12 cellular contexts compared by ENCODE assay signal in the genomic region with DNA sequence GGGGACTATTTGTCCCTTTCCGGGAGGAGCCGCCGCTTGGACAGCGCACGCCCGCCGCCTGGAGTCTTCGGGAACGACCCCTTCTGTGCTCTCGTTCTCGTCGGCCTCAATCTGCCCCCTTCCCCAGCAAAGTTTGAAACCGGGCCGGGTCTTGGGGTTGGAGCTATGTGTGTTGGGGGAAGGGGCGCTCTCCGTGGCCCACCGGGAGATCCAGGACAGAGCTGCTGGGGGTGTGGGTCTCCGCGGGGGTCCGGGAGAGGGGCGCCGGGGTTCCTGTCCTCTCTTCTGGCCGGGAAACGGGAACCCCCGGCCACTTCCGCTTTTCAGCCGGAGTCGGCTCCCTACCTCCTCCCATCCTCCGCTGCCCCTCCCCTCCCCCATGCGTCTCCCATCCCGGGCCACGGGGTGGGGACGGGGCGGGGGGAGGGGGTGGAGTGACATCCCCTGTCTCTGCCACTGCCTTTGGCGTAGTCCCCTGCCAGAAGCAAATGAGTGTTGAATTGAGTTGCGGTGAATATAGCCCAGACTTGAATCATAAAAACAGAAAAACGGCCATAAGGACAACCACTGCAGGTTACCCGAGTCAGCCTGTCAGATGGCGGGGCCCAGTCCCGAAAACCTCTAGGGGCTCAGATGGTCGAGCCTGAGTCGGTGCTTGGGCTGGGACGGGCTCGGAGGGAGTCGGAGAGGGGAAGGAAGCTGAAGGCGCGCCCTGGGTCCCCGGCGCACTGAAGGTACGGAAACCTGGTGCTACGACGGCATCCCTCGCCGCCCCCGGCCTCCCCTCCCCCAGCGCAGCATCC. TPM values are rescaled to one million over a fixed set of nuclear protein-coding genes. Genes with fewer than 3 reads are reported as not detected.
DNase-seq lines count a peak whose midpoint lies in the region; ATAC-seq, FAIRE-seq and TF ChIP-seq lines count a peak whose summit lies in the region.
"Had no signal": no experiment of that assay in that cellular context is flagged by ENCODE, and none has a peak within 500 bp of the region (broad histone marks: within the 10 kb centered on the region; RNA-seq: fewer than 3 reads in every experiment).

No MANE protein-coding gene starts in this region.

- H3K79me2 ChIP-seq in H9 (ENCODE audit: insufficient read depth, low read length) = no peaks in the 10 kb centered on the region
- no peaks in the 10 kb centered on the region for H3K79me2 ChIP-seq in K562 (ENCODE audit: control insufficient read depth, insufficient read depth, low read length)
- no peaks in the 10 kb centered on the region for H3K79me2 ChIP-seq in neural cell (replicated peaks; ENCODE audit: insufficient read depth, low read length)
- H3K79me2 ChIP-seq in PC-9 (ENCODE audit: low read depth) = no peaks in the 10 kb centered on the region

- H3K4me2 ChIP-seq in H9 (ENCODE audit: insufficient read depth, insufficient read length, low read length) = peak overlapping the region; percentile 79
- no peak overlapping the region for H3K4me2 ChIP-seq in K562 (ENCODE audit: insufficient read depth, low read length)
- peak overlapping the region; percentile 55 for H3K4me2 ChIP-seq in neural cell (ENCODE audit: low read length)
- H3K4me2 ChIP-seq in PC-9 = no peak overlapping the region

- H3F3A ChIP-seq in neural cell (ENCODE audit: insufficient read depth, low read length, poor library complexity, severe bottlenecking) (no peaks in the 10 kb centered on the region), PC-9 (ENCODE audit: insufficient read depth, low read depth) (peaks cover 21% of the 10 kb centered on the region; the same call in 1 of the 2 replicates)

- H3K4me3 ChIP-seq in K562 (no peak overlapping the region), neural cell (ENCODE audit: low read length) (peak overlapping the region; percentile 64), PC-9 (no peak overlapping the region)
- H3K4me3 ChIP-seq: adrenal gland had no signal

- TF ChIP-seq RAD21 in K562 (CRISPR knock-in tag; conservative IDR thresholded peaks at IDR 0.05 in 1 of 2, IDR thresholded peaks at IDR 0.05 in 1 of 2) (no peak), neural cell (conservative IDR thresholded peaks at IDR 0.05) (no peak)

- H4K5ac ChIP-seq in H9 (ENCODE audit: insufficient read length, low read depth, low read length) = no peak overlapping the region

- H3K4ac ChIP-seq in H9 (ENCODE audit: low read depth, low read length) = no peak overlapping the region

- no peak overlapping the region for H3K27ac Mint-ChIP-seq in H9
- H3K27ac Mint-ChIP-seq in effector memory CD8-positive, alpha-beta T cell = no peak overlapping the region

- H3K79me1 ChIP-seq in H9 (ENCODE audit: insufficient read depth, low read depth, low read length, poor library complexity, severe bottlenecking) = no peaks in the 10 kb centered on the region

- no peaks in the 10 kb centered on the region; the same call in 1 of the 2 replicates for H3K27me3 ChIP-seq in H9 (ENCODE audit: insufficient read depth, low read length)
- H3K27me3 ChIP-seq in K562 (ENCODE audit: control insufficient read depth in 2 of 2, insufficient read depth in 2 of 2, low read length in 2 of 2) = no peaks in the 10 kb centered on the region; a peak in 1 of 5 replicates
- H3K27me3 ChIP-seq in neural cell (ENCODE audit: insufficient read depth, low read depth, low read length) = peaks cover 36% of the 10 kb centered on the region
- H3K27me3 ChIP-seq in PC-9 (ENCODE audit: insufficient read depth, low read depth) = no peaks in the 10 kb centered on the region

- no peak overlapping the region for H2BK120ac ChIP-seq in H9 (ENCODE audit: low read depth, low read length, poor library complexity, severe bottlenecking)

- no peaks in the 10 kb centered on the region for H3K9me1 ChIP-seq in K562 (ENCODE audit: control insufficient read depth, insufficient read depth, low read length)

- H4K8ac ChIP-seq in H9 (replicated peaks; ENCODE audit: insufficient read length, low read depth, low read length) = no peak overlapping the region

- BruUV-seq in K562 (replicated peaks; lab: Mats Ljungman, UMichigan) (no TSS peak), PC-9 (replicated peaks; lab: Mats Ljungman, UMichigan) (no TSS peak)

- intact Hi-C loops in K562 (cut with micrococcal nuclease) (loop anchor here (5.0 to 10.0 kb wide), 2 partner anchors 145 to 338 kb away; no protein-coding TSS in a partner anchor), PC-9 (cut with micrococcal nuclease; ENCODE audit: unreplicated experiment) (no loop called here)

- no peak overlapping the region for H3T11ph ChIP-seq in H9 (ENCODE audit: low read length)

- POLR2A ChIA-PET in K562 (lab: Yijun Ruan, JAX) = interaction anchor here (0.9 to 1.0 kb wide), 2 partner anchors 17 to 76 kb away, joined by 3 to 4 read pairs; no protein-coding TSS in a partner anchor
- POLR2A ChIA-PET in PC-9 (lab: Charles Lee; ENCODE audit: unreplicated experiment) = no interaction called here

- H2BK12ac ChIP-seq in H9 (ENCODE audit: insufficient read length, low read depth, low read length) = no peak overlapping the region

- ATAC-seq in K562 (no peak; the same call in 2 of the 3 replicates), HG02759 (IDR thresholded peaks at IDR 0.05; ENCODE audit: unreplicated experiment) (no peak)
- no peak for ATAC-seq in effector memory CD8-positive, alpha-beta T cell (replicated peaks)

- no CpG with 5 or more reads among the region's 56 CpGs for WGBS in H9 (ENCODE audit: extremely low coverage, insufficient read length, low lambda C conversion rate)
- WGBS in K562 (ENCODE audit: insufficient coverage, low coverage, missing lambda C conversion rate) = 28% methylated on average over 23 of the region's 56 CpGs

- H2AFZ ChIP-seq in H9 (ENCODE audit: low read length) = no peak overlapping the region
- H2AFZ ChIP-seq in K562 (ENCODE audit: low read depth, low read length) = no peak overlapping the region
- H2AFZ ChIP-seq in neural cell (ENCODE audit: low read depth, low read length) = no peak overlapping the region
- H2AFZ ChIP-seq in PC-9 = no peak overlapping the region

- H2BK20ac ChIP-seq in H9 (ENCODE audit: low read depth, low read length, poor library complexity, severe bottlenecking) = no peak overlapping the region

- no peak overlapping the region for H3K18ac ChIP-seq in H9 (ENCODE audit: insufficient read length, low read depth, low read length)

- H3K14ac ChIP-seq in H9 (ENCODE audit: insufficient read depth, low read length) = no peak overlapping the region

- H4K91ac ChIP-seq in H9 (ENCODE audit: insufficient read length, low read depth, low read length) = no peak overlapping the region

- H3K4me3 Mint-ChIP-seq in H9 = peak overlapping the region; percentile 71 to 86
- H3K4me3 Mint-ChIP-seq in effector memory CD8-positive, alpha-beta T cell = no peak overlapping the region

- H3K4me1 Mint-ChIP-seq in H9 = peaks cover 35 to 41% of the 10 kb centered on the region in 2 experiments
- peaks cover 5 to 9% of the 10 kb centered on the region in 2 donors for H3K4me1 Mint-ChIP-seq in effector memory CD8-positive, alpha-beta T cell (ENCODE audit: low read depth in 2 of 2)

- no peak overlapping the region for H2BK5ac ChIP-seq in H9 (ENCODE audit: insufficient read length, low read length)

- no peak overlapping the region for H2AK5ac ChIP-seq in H9 (ENCODE audit: insufficient read length, low read length)

- no peaks in the 10 kb centered on the region for H3K9me3 Mint-ChIP-seq in H9
- H3K9me3 Mint-ChIP-seq in effector memory CD8-positive, alpha-beta T cell = no peaks in the 10 kb centered on the region

- no peak overlapping the region for H3K56ac ChIP-seq in H9 (ENCODE audit: insufficient read length, low read depth, low read length)

- no peak for FAIRE-seq in K562 (lab: Jason Lieb, UNC)
- FAIRE-seq: endometrium had no signal

- no peak overlapping the region for H2BK15ac ChIP-seq in H9 (ENCODE audit: low read depth, low read length)

- H3K9me3 ChIP-seq in H9 (ENCODE audit: control insufficient read depth, low read depth, low read length) (no peaks in the 10 kb centered on the region), K562 (replicated peaks; ENCODE audit: control insufficient read depth, insufficient read depth, low read depth, low read length) (no peaks in the 10 kb centered on the region), neural cell (ENCODE audit: low read length) (no peaks in the 10 kb centered on the region), PC-9 (ENCODE audit: insufficient read depth, low read depth) (no peaks in the 10 kb centered on the region)
- H3K9me3 ChIP-seq: adrenal gland had no signal

- TF ChIP-seq EP300 in K562 (IDR thresholded peaks at IDR 0.05; ENCODE audit: low read length) = no peak
- no peak for TF ChIP-seq EP300 in neural cell (conservative IDR thresholded peaks at IDR 0.05; ENCODE audit: poor library complexity, severe bottlenecking)

- H3K23me2 ChIP-seq in H9 (ENCODE audit: insufficient read length, low read depth, low read length, poor library complexity, severe bottlenecking) = peaks cover 13% of the 10 kb centered on the region

- H3K27ac ChIP-seq in H9 (ENCODE audit: insufficient read length, low read depth, low read length) = no peak overlapping the region
- no peak overlapping the region for H3K27ac ChIP-seq in K562 (ENCODE audit: extremely low read depth, low read depth, low read length)
- no peak overlapping the region for H3K27ac ChIP-seq in neural cell (ENCODE audit: low read length)
- no peak overlapping the region for H3K27ac ChIP-seq in PC-9

- CTCF ChIA-PET in K562 (lab: Yijun Ruan, JAX; ENCODE audit: low intra/inter-chr PET ratio) = interaction anchor here (1.1 kb wide), 1 partner anchor 339 kb away, joined by 3 read pairs; no protein-coding TSS in a partner anchor
- CTCF ChIA-PET in PC-9 (lab: Charles Lee) = no interaction called here

- peaks cover 87% of the 10 kb centered on the region for H3K27me3 Mint-ChIP-seq in H9 (ENCODE audit: low read depth)
- H3K27me3 Mint-ChIP-seq in effector memory CD8-positive, alpha-beta T cell = peaks cover 74 to 87% of the 10 kb centered on the region in 2 donors

- H3K36me3 Mint-ChIP-seq in H9 (ENCODE audit: insufficient read depth in 1 of 3, low read depth in 3 of 3) = peaks cover 0 to 1% (median 0%) of the 10 kb centered on the region in 3 experiments; a peak in 1 of 7 replicates
- H3K36me3 Mint-ChIP-seq in effector memory CD8-positive, alpha-beta T cell (ENCODE audit: insufficient read depth) = peaks cover 5% of the 10 kb centered on the region

- H3K9ac ChIP-seq in H9 (ENCODE audit: extremely low read depth, insufficient read length, low read length) (no peak overlapping the region), K562 (ENCODE audit: insufficient read depth in 1 of 2, low read depth in 2 of 2, low read length in 2 of 2) (no peak overlapping the region), neural cell (ENCODE audit: low read length) (peak overlapping the region; percentile 44)

- H3K9me2 ChIP-seq in neural cell (ENCODE audit: insufficient read depth, low read length) = no peaks in the 10 kb centered on the region
- no peaks in the 10 kb centered on the region for H3K9me2 ChIP-seq in PC-9 (ENCODE audit: insufficient read depth)

- no peak overlapping the region for H3K23ac ChIP-seq in H9 (ENCODE audit: insufficient read length, low read depth, low read length)

- H3K36me3 ChIP-seq in K562 (ENCODE audit: control insufficient read depth, insufficient read depth, low read length) (no peaks in the 10 kb centered on the region), neural cell (ENCODE audit: insufficient read depth, low read length) (no peaks in the 10 kb centered on the region), PC-9 (ENCODE audit: low read depth) (no peaks in the 10 kb centered on the region)
- H3K36me3 ChIP-seq: adrenal gland had no signal

- TF ChIP-seq CTCF in H9 (conservative IDR thresholded peaks at IDR 0.05) (no peak), K562 (IDR thresholded peaks at IDR 0.05 in 2 of 3, conservative IDR thresholded peaks at IDR 0.05 in 1 of 3; ENCODE audit: insufficient read depth in 2 of 3, low read depth in 1 of 3, low read length in 3 of 3) (no peak), neural cell (IDR thresholded peaks at IDR 0.05; ENCODE audit: poor library complexity, severe bottlenecking) (no peak), PC-9 (conservative IDR thresholded peaks at IDR 0.05) (no peak)

- DNase-seq in NCI-H146 (lab: John Stamatoyannopoulos, UW) (peak; percentile 30), NCI-H146 treated with DMSO at 0.1 percent for 48 hours (lab: John Stamatoyannopoulos, UW; ENCODE audit: unreplicated experiment) (no peak), H9 (peak; percentile 55), K562 (ENCODE audit: extremely low read depth in 1 of 4, low spot score in 3 of 4) (peak in 1 of 4 experiments; percentile 24), PC-9 (no peak)
- no peak for DNase-seq in effector memory CD8-positive, alpha-beta T cell

- no peaks in the 10 kb centered on the region; the same call in 1 of the 2 replicates for H3K4me1 ChIP-seq in H9 (ENCODE audit: insufficient read depth, low read length)
- H3K4me1 ChIP-seq in K562 (replicated peaks in 1 of 2; ENCODE audit: control insufficient read depth in 2 of 2, insufficient read depth in 2 of 2, low read length in 2 of 2) = peaks cover 0 to 14% of the 10 kb centered on the region in 2 experiments; a peak in 2 of 5 replicates
- peaks cover 22% of the 10 kb centered on the region for H3K4me1 ChIP-seq in PC-9 (replicated peaks; ENCODE audit: insufficient read depth)

- TF ChIP-seq POLR2A in K562 (conservative IDR thresholded peaks at IDR 0.05) = no peak

- in situ Hi-C loops in K562 (cut with MboI) = no loop called here

- no peaks in the 10 kb centered on the region for H4K20me1 ChIP-seq in H9 (ENCODE audit: control insufficient read depth, insufficient read depth, insufficient read length)
- peaks cover 11% of the 10 kb centered on the region for H4K20me1 ChIP-seq in K562 (replicated peaks; ENCODE audit: control insufficient read depth, insufficient read depth, low read length)
- peaks cover 3% of the 10 kb centered on the region for H4K20me1 ChIP-seq in neural cell (ENCODE audit: insufficient read depth)
- no peaks in the 10 kb centered on the region for H4K20me1 ChIP-seq in PC-9 (ENCODE audit: insufficient read depth)

RNA-seq across cellular contexts. Expression of gene CPLX2, which starts 1.1 kb away (rescaled TPM):
- total RNA-seq in H9 (2021) = 1.2 and 1.9 TPM in 2 replicates
- total RNA-seq in K562 (2011; cell fraction: chromatin; rRNA removed; ENCODE audit: low replicate concordance) = not detected in 2 replicates
- total RNA-seq in K562 (2011; cell fraction: nucleolus; rRNA removed) = not detected in 2 replicates
- total RNA-seq in K562 (2011; cell fraction: nucleoplasm; rRNA removed) = not detected in 2 replicates
- not detected in 2 replicates for total RNA-seq in K562 (2014; rRNA removed)
- not detected in 2 replicates for total RNA-seq in K562 (2014; rRNA removed; fragmentation: Illumina TruSeq; extraction: Trizol)
- total RNA-seq in K562 (2015; rRNA removed; fragmentation: Illumina TruSeq; extraction: Trizol) = not detected in 2 replicates
- 0.04 TPM in 1 of 2 replicates, not detected in the other for total RNA-seq in K562 (2021)
- not detected in 2 replicates for polyA plus RNA-seq in K562 (2011; rRNA removed)
- polyA plus RNA-seq in K562 (2011; cell fraction: cytosol; rRNA removed) = not detected in 2 replicates
- polyA plus RNA-seq in K562 (2011; cell fraction: nucleus; rRNA removed) = not detected in 2 replicates
- 0.01 TPM in 1 of 2 replicates, not detected in the other for polyA plus RNA-seq in K562 (2012)
- polyA plus RNA-seq in K562 (2014; fragmentation: Illumina TruSeq; extraction: Trizol) = not detected in 2 replicates
- not detected for polyA plus RNA-seq in K562 (2014; fragmentation: Nextera tagmentation; extraction: Ambion mirVana)
- polyA plus RNA-seq in K562 (2014; rRNA removed) = not detected in 2 replicates
- not detected in 2 replicates for polyA minus RNA-seq in K562 (2011; rRNA and poly(A)+ RNA removed)
- not detected in 2 replicates for polyA minus RNA-seq in K562 (2011; cell fraction: cytosol; rRNA and poly(A)+ RNA removed)
- polyA minus RNA-seq in K562 (2011; cell fraction: nucleus; rRNA and poly(A)+ RNA removed) = not detected in 2 replicates
- polyA plus RNA-seq in neural cell = 21.5 and 24.4 TPM in 2 replicates
- polyA minus RNA-seq in neural cell = 29.8 and 32.1 TPM in 2 replicates
- not detected in 2 replicates for total RNA-seq in PC-9 (2021)
- total RNA-seq: H4, MCF 10A had no signal

Comparison
In these comparisons a context has a peak if more than half of its experiments do, and no peak if none do; other contexts are left out.
1. DNase-seq: peak in NCI-H146 (single experiment) and H9 (single experiment); none in NCI-H146 treated with DMSO at 0.1 percent for 48 hours (single experiment), effector memory CD8-positive, alpha-beta T cell (0 of 3) and PC-9 (0 of 2).
2. H3K4me2 ChIP-seq: peak in H9 (single experiment) and neural cell (single experiment); none in K562 (single experiment) and PC-9 (single experiment).
3. H3K4me3 Mint-ChIP-seq: peak in H9 (2 of 2); none in effector memory CD8-positive, alpha-beta T cell (0 of 2).